Comparison of ENCODE assay signal across 1 cellular context in genomic region chr14:59919582-59920377, GRCh38.
TF ChIP-seq lines count a peak whose summit lies in the region.

LRRC9 (plus strand) TSS chr14:59920144.

TF ChIP-seq in HEK293, 187 proteins besides CTCF, POLR2A, EP300 and RAD21 (continued from another document):
- TF ChIP-seq ZBTB26 (tag by site-specific recombination; optimal IDR thresholded peaks at IDR 0.05) (peak; percentile 38), ZNF629 (tag by site-specific recombination; IDR thresholded peaks at IDR 0.05) (peak; percentile 62), SALL2 (tag by site-specific recombination; IDR thresholded peaks at IDR 0.05; ENCODE audit: borderline replicate concordance) (no peak), ZNF768 (tag by site-specific recombination; IDR thresholded peaks at IDR 0.05) (no peak), ZFP37 (tag by site-specific recombination; IDR thresholded peaks at IDR 0.05) (peak; percentile 28; the same call in 1 of the 2 replicates), ZNF114 (tag by site-specific recombination; IDR thresholded peaks at IDR 0.05) (no peak), ZBTB20 (tag by site-specific recombination; IDR thresholded peaks at IDR 0.05) (0 out of 2 replicates have a peak, but pooled peaks have one; percentile 26), ZIC2 (tag by site-specific recombination; IDR thresholded peaks at IDR 0.05) (peak; percentile 19; the same call in 1 of the 2 replicates), ZNF350 (tag by site-specific recombination; IDR thresholded peaks at IDR 0.05) (no peak), ZNF76 (tag by site-specific recombination; IDR thresholded peaks at IDR 0.05; ENCODE audit: borderline replicate concordance, low read depth) (peak; percentile 62; the same call in 1 of the 2 replicates), ZBTB17 (tag by site-specific recombination; IDR thresholded peaks at IDR 0.05) (peak; percentile 9; the same call in 1 of the 2 replicates), ZNF354C (tag by site-specific recombination; IDR thresholded peaks at IDR 0.05; ENCODE audit: borderline replicate concordance, low read depth) (no peak), ZNF843 (tag by site-specific recombination; IDR thresholded peaks at IDR 0.05) (0 out of 2 replicates have a peak, but pooled peaks have one; percentile 4), ZNF777 (tag by site-specific recombination; IDR thresholded peaks at IDR 0.05; ENCODE audit: borderline replicate concordance) (0 out of 2 replicates have a peak, but pooled peaks have one; percentile 36), GLIS1 (tag by site-specific recombination; IDR thresholded peaks at IDR 0.05) (peak; percentile 63), ZNF335 (tag by site-specific recombination; conservative IDR thresholded peaks at IDR 0.05) (peak; percentile 92), ZFHX2 (tag by site-specific recombination; conservative IDR thresholded peaks at IDR 0.05) (0 out of 2 replicates have a peak, but pooled peaks have one; percentile 27)
